8 cellular contexts compared by ENCODE assay signal in the genomic region with DNA sequence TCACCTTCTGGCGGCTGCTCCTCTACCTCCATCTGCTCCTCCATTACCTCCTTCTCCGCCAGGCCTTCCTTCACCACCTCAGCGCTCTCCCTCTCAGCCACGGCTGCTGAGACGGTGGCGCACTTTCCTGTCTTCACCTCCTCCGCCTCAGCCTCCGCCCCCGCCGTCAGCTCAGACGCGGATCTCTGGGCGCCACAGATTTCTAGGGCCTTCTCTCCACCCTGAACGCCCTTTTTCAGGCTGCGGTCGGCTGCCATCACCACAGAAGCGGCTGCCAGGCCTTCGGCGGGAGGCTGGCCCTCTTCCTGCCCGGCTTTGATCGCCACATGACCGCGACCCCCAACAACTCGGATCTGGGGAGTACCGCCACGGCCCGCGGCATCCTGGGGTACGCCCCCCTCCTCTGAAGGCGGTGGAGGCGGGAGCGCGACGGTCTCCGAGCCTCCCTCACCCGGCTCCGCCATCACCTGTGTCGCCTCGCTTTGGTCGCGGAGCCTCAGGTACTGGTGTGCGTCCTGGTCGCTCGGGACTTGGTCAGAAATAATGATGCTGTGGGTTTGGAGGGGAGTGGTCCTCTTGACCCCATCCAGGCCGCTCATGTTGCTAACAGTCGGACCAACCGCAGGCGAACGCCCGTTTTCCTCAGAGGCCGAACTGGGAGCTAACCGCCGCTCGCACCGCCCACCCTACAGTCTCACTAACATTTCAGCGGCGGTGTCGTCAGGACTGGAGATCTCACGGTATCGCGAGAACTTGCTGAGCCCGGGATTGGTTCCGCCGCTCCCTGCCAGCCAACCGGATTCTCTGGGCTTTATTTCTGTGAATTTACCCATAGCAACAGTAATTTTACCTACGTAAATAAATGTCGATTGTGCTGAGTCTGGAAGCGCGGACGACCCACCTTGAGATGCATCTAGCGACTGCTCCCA. TPM values are rescaled to one million over a fixed set of nuclear protein-coding genes. Genes with fewer than 3 reads are reported as not detected.
A peak's percentile ranks its signal among the peaks of the same experiment; 100 is the strongest.
DNase-seq lines count a peak whose midpoint lies in the region; ATAC-seq, FAIRE-seq and TF ChIP-seq lines count a peak whose summit lies in the region.

TSPYL1 (minus strand) TSS at position 699 of the 929 bp plus-strand sequence; CDS start at position 599, 100 bp downstream.

- H3K4me1 Mint-ChIP-seq in endothelial cell (ENCODE audit: unreplicated experiment) = peaks cover 55% of the 10 kb centered on the region
- H3K4me1 Mint-ChIP-seq in mesothelial cell of epicardium = peaks cover 67% of the 10 kb centered on the region

- DNase-seq in D721Med (ENCODE audit: insufficient read length, low spot score) = peak; percentile 50
- DNase-seq in HuH-7 (ENCODE audit: low spot score) = peak; percentile 81
- DNase-seq in activated CD8-positive, alpha-beta memory T cell treated with anti-CD3 and anti-CD28 coated beads, Interleukin-2, amount 50 U/mL, for 48 hours = peak; percentile 93
- peak; percentile 93 for DNase-seq in endothelial cell (ENCODE audit: low spot score)
- peak; percentile 84 to 94 for DNase-seq in mesothelial cell of epicardium (ENCODE audit: low spot score in 2 of 2, unreplicated experiment in 2 of 2)
- peak; percentile 89 to 90 for DNase-seq in stimulated activated CD8-positive, alpha-beta memory T cell treated with anti-CD3 and anti-CD28 coated beads, Interleukin-15, amount 100 ng/mL, for 48 hours (ENCODE audit: low read depth in 2 of 2)

- peak within 1 kb of the TSS; percentile 76 for H3K4me2 ChIP-seq in OCI-LY3 (ENCODE audit: low read length)

- H3K9me3 Mint-ChIP-seq in endothelial cell (ENCODE audit: unreplicated experiment) = no peaks in the 10 kb centered on the region
- H3K9me3 Mint-ChIP-seq in mesothelial cell of epicardium = no peaks in the 10 kb centered on the region

- H3K27me3 Mint-ChIP-seq in endothelial cell (ENCODE audit: unreplicated experiment) (peaks cover 10% of the 10 kb centered on the region), mesothelial cell of epicardium (ENCODE audit: low read depth) (no peaks in the 10 kb centered on the region)

- H3K9ac ChIP-seq in OCI-LY3 (ENCODE audit: low read length) = peak within 1 kb of the TSS; percentile 80

- peak within 1 kb of the TSS; percentile 59 for H3K27ac ChIP-seq in OCI-LY3 (ENCODE audit: low read length)

- peak; percentile 93 for ATAC-seq in GM21515 (IDR thresholded peaks at IDR 0.05; ENCODE audit: unreplicated experiment)

- TF ChIP-seq CTCF in D721Med (IDR thresholded peaks at IDR 0.05; ENCODE audit: insufficient read depth, missing control alignments) = no peak
- TF ChIP-seq CTCF in OCI-LY3 (IDR thresholded peaks at IDR 0.05; ENCODE audit: low read depth, low read length) = 0 out of 2 replicates have a peak, but pooled peaks have one; percentile 4
- no peak for TF ChIP-seq CTCF in endothelial cell (IDR thresholded peaks at IDR 0.05; ENCODE audit: unreplicated experiment)
- no peak for TF ChIP-seq CTCF in mesothelial cell of epicardium (IDR thresholded peaks at IDR 0.05; ENCODE audit: unreplicated experiment)

- H3K79me2 ChIP-seq in OCI-LY3 (ENCODE audit: low read length) = peaks cover 37% of the 10 kb centered on the region

- no peaks in the 10 kb centered on the region for H3K27me3 ChIP-seq in OCI-LY3 (ENCODE audit: low read depth, low read length)

- FAIRE-seq in D721Med (lab: Jason Lieb, UNC) = no peak

- peaks cover 56% of the 10 kb centered on the region for H3K4me1 ChIP-seq in OCI-LY3 (ENCODE audit: low read length)

- H3K27ac Mint-ChIP-seq in endothelial cell (ENCODE audit: unreplicated experiment) = peak within 1 kb of the TSS; percentile 99
- H3K27ac Mint-ChIP-seq in mesothelial cell of epicardium = peak within 1 kb of the TSS; percentile 98

- H3K4me3 ChIP-seq in OCI-LY3 (ENCODE audit: low read length) = peak within 1 kb of the TSS; percentile 94

- peak within 1 kb of the TSS; percentile 98 for H3K4me3 Mint-ChIP-seq in endothelial cell (ENCODE audit: unreplicated experiment)
- H3K4me3 Mint-ChIP-seq in mesothelial cell of epicardium = peak within 1 kb of the TSS; percentile 94

- H3K9me3 ChIP-seq in OCI-LY3 (ENCODE audit: insufficient read depth, low read length) = no peaks in the 10 kb centered on the region

- peak within 1 kb of the TSS; percentile 93 for H2AFZ ChIP-seq in OCI-LY3 (ENCODE audit: low read depth, low read length)

- H4K20me1 ChIP-seq in OCI-LY3 (ENCODE audit: insufficient read depth, low read length) = peaks cover 7% of the 10 kb centered on the region

- H3K36me3 Mint-ChIP-seq in endothelial cell (ENCODE audit: low read depth, unreplicated experiment) (peaks cover 12% of the 10 kb centered on the region), mesothelial cell of epicardium (peaks cover 14% of the 10 kb centered on the region)

- peaks cover 8% of the 10 kb centered on the region for H3K36me3 ChIP-seq in OCI-LY3 (replicated peaks; ENCODE audit: low read depth, low read length)

RNA-seq across cellular contexts. Expression of gene TSPYL1, which starts in this region (rescaled TPM):
- total RNA-seq in endothelial cell (ENCODE audit: unreplicated experiment) (76.4 TPM), mesothelial cell of epicardium (92.5 to 95.6 TPM (median 95.1 TPM) in 3 replicates)

Comparison
In these comparisons a context has a peak if more than half of its experiments do, and no peak if none do; other contexts are left out.
1. Peak in every context shown above with its lines: DNase-seq, ATAC-seq, H3K4me3 ChIP-seq and H3K27ac ChIP-seq.